ENCODE assay signal across 13 cellular contexts in the genomic region with DNA sequence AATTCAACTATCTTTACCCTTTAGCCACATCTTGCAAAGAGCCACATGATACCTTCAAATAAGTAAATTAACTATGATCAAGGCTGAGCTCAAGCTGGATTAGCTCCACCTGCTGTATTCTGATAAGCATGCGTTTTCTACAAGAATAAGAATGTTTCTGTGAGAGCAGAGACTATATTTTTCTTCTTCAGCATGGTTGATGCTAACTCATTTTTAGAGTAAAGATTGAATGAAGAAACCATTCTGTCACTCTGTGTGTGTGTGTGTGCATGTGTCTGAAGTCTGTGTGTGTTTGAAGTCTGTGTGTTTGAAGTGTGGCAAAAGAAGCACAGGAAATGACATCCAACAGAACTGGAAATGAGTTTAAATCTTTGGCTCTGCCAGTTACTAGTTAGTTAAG. TPM values are rescaled to one million over a fixed set of nuclear protein-coding genes. Genes with fewer than 3 reads are reported as not detected.
DNase-seq lines count a peak whose midpoint lies in the region; ATAC-seq and TF ChIP-seq lines count a peak whose summit lies in the region.
"Had no signal": no experiment of that assay in that cellular context is flagged by ENCODE, and none has a peak within 500 bp of the region (broad histone marks: within the 10 kb centered on the region; RNA-seq: fewer than 3 reads in every experiment).

No MANE protein-coding gene starts in this region.

- no peak overlapping the region for H2AFZ ChIP-seq in ACC112 (ENCODE audit: low read length, unreplicated experiment)

- H3K27me3 Mint-ChIP-seq in central memory CD8-positive, alpha-beta T cell: peaks cover 19% of the 10 kb centered on the region
- H3K27me3 Mint-ChIP-seq: dendritic cell treated with granulocyte-macrophage colony-stimulating factor and Interleukin-4, amounts not matched to agents 40 ng/mL and 50 ng/mL, for 4 days had no signal

- H3K79me2 ChIP-seq in ACC112 (ENCODE audit: control insufficient read depth, insufficient read depth, low read length, unreplicated experiment): no peaks in the 10 kb centered on the region

- no peaks in the 10 kb centered on the region for H3K27me3 ChIP-seq in ACC112 (ENCODE audit: insufficient read depth, low read length)
- no peaks in the 10 kb centered on the region for H3K27me3 ChIP-seq in left lung

- intact Hi-C loops in left lung (cut with DNase I): no loop called here

- H3K9me3 ChIP-seq in left lung: no peaks in the 10 kb centered on the region

- H3K36me3 Mint-ChIP-seq in central memory CD8-positive, alpha-beta T cell (ENCODE audit: insufficient read depth): no peaks in the 10 kb centered on the region

- H3K4me3 Mint-ChIP-seq in central memory CD8-positive, alpha-beta T cell: no peak overlapping the region
- H3K4me3 Mint-ChIP-seq: dendritic cell treated with granulocyte-macrophage colony-stimulating factor and Interleukin-4, amounts not matched to agents 40 ng/mL and 50 ng/mL, for 4 days had no signal

- H3K4me1 ChIP-seq in ACC112 (ENCODE audit: control insufficient read depth, insufficient read depth, low read length, unreplicated experiment): peaks cover 59% of the 10 kb centered on the region
- H3K4me1 ChIP-seq in left lung: no peaks in the 10 kb centered on the region

- H3K9me3 Mint-ChIP-seq in central memory CD8-positive, alpha-beta T cell: no peaks in the 10 kb centered on the region
- H3K9me3 Mint-ChIP-seq: dendritic cell treated with granulocyte-macrophage colony-stimulating factor and Interleukin-4, amounts not matched to agents 40 ng/mL and 50 ng/mL, for 4 days had no signal

- peak; percentile 18 for DNase-seq in EH (ENCODE audit: low read depth)
- peak; percentile 58 for DNase-seq in OCI-M1 (lab: John Stamatoyannopoulos, UW)
- no peak for DNase-seq in central memory CD8-positive, alpha-beta T cell (ENCODE audit: low spot score in 2 of 2)
- no peak for DNase-seq in activated effector memory CD4-positive, alpha-beta T cell treated with Interleukin-2 at 50 U/mL for 16 hours
- no peak for DNase-seq in left lung
- DNase-seq: activated T-cell treated with anti-CD3 and anti-CD28 coated beads for 4 hours, hippocampal formation, NCI-H2029 treated with DMSO at 0.1 percent for 48 hours had no signal

- peak; percentile 34 for ATAC-seq in central memory CD8-positive, alpha-beta T cell (replicated peaks; ENCODE audit: extremely low read depth, poor library complexity, severe bottlenecking)
- ATAC-seq in GM18909 (IDR thresholded peaks at IDR 0.05; ENCODE audit: poor library complexity, unreplicated experiment) (no peak), HG03457 (IDR thresholded peaks at IDR 0.05; ENCODE audit: unreplicated experiment) (no peak), left lung (no peak)

- H3K4me1 Mint-ChIP-seq in central memory CD8-positive, alpha-beta T cell: no peaks in the 10 kb centered on the region

- peak overlapping the region; percentile 21; the same call in 1 of the 2 replicates for H3K27ac ChIP-seq in ACC112 (ENCODE audit: low read depth, low read length)
- H3K27ac ChIP-seq in left lung: no peak overlapping the region

- H3K36me3 ChIP-seq in ACC112 (ENCODE audit: insufficient read depth, low read length) (no peaks in the 10 kb centered on the region), left lung (no peaks in the 10 kb centered on the region)

- no peak for TF ChIP-seq CTCF in left lung (IDR thresholded peaks at IDR 0.05)

- H3K27ac Mint-ChIP-seq in central memory CD8-positive, alpha-beta T cell (ENCODE audit: low read depth): no peak overlapping the region
- H3K27ac Mint-ChIP-seq: dendritic cell treated with granulocyte-macrophage colony-stimulating factor and Interleukin-4, amounts not matched to agents 40 ng/mL and 50 ng/mL, for 4 days had no signal

- H3K4me3 ChIP-seq in ACC112 (ENCODE audit: low read depth, low read length) (no peak overlapping the region), left lung (no peak overlapping the region)

RNA-seq across cellular contexts. Expression of gene LAYN, which starts 12.0 kb away (rescaled TPM):
- total RNA-seq in left lung: 10 to 100 TPM in 1 of 2 donors, 1 to 10 TPM in 1; 9.6 to 19.8 TPM

RNA-seq across cellular contexts. Expression of gene HOATZ, which starts 14.0 kb away (rescaled TPM):
- total RNA-seq in left lung: 1 to 10 TPM in 1 of 2 donors, not detected in 1; 6.9 TPM
- total RNA-seq: mononuclear cell had no signal

RNA-seq across cellular contexts. Expression of gene BTG4, which starts 16.4 kb away (rescaled TPM):
- not detected for total RNA-seq in left lung
- total RNA-seq: mononuclear cell had no signal

Comparison
In these comparisons a context has a peak if more than half of its experiments do, and no peak if none do; other contexts are left out.
1. DNase-seq: peak in EH (single experiment) and OCI-M1 (single experiment); none in central memory CD8-positive, alpha-beta T cell (0 of 2), activated effector memory CD4-positive, alpha-beta T cell treated with Interleukin-2 at 50 U/mL for 16 hours (single experiment) and left lung (0 of 2).